10 cellular contexts compared by ENCODE assay signal in genomic region chrX:130121505-130121800, GRCh38. TPM values are rescaled to one million over a fixed set of nuclear protein-coding genes. Genes with fewer than 3 reads are reported as not detected.
DNase-seq lines count a peak whose midpoint lies in the region; ATAC-seq and TF ChIP-seq lines count a peak whose summit lies in the region.
"Had no signal": no experiment of that assay in that cellular context is flagged by ENCODE, and none has a peak within 500 bp of the region (broad histone marks: within the 10 kb centered on the region; RNA-seq: fewer than 3 reads in every experiment).

No MANE protein-coding gene starts in this region.

- peak overlapping the region; percentile 71; the same call in 1 of the 2 replicates for H2AFZ ChIP-seq in KMS-11 (ENCODE audit: low read depth)

- TF ChIP-seq CTCF in DOHH2 (IDR thresholded peaks at IDR 0.05; ENCODE audit: low read depth, low read length, poor library complexity, severe bottlenecking) = no peak
- TF ChIP-seq CTCF in KMS-11 (conservative IDR thresholded peaks at IDR 0.05; ENCODE audit: low read depth, low read length) = no peak
- no peak for TF ChIP-seq CTCF in dorsolateral prefrontal cortex (IDR thresholded peaks at IDR 0.05 in 54 of 56, conservative IDR thresholded peaks at IDR 0.05 in 2 of 56; ENCODE audit: low read depth in 1 of 56, partially characterized antibody in 56 of 56)
- TF ChIP-seq CTCF in gastrocnemius medialis (IDR thresholded peaks at IDR 0.05 in 4 of 5, conservative IDR thresholded peaks at IDR 0.05 in 1 of 5) = no peak

- ATAC-seq in gastrocnemius medialis = no peak
- ATAC-seq in GM21737 (IDR thresholded peaks at IDR 0.05; ENCODE audit: unreplicated experiment) = no peak
- no peak for ATAC-seq in HG03571 (IDR thresholded peaks at IDR 0.05; ENCODE audit: unreplicated experiment)

- no peaks in the 10 kb centered on the region for H3K9me2 ChIP-seq in DOHH2 (replicated peaks; ENCODE audit: control insufficient read depth, low read length)

- H3K27ac ChIP-seq in DOHH2 (ENCODE audit: low read depth, low read length) (no peak overlapping the region), KMS-11 (no peak overlapping the region), dorsolateral prefrontal cortex (peak overlapping the region in 1 of 59 donors; percentile 55), gastrocnemius medialis (peak overlapping the region in 3 of 4 donors; percentile 44 to 69 (median 55))

- H3K36me3 ChIP-seq in DOHH2 (ENCODE audit: control insufficient read depth, low read length) (no peaks in the 10 kb centered on the region), KMS-11 (ENCODE audit: insufficient read depth) (no peaks in the 10 kb centered on the region), gastrocnemius medialis (peaks cover 0 to under 1% of the 10 kb centered on the region in 2 donors)
- H3K36me3 ChIP-seq: thyroid gland had no signal

- H3K4me2 ChIP-seq in DOHH2 (ENCODE audit: low read length) (peak overlapping the region; percentile 82), KMS-11 (peak overlapping the region; percentile 82)

- H3K9me3 ChIP-seq in DOHH2 (ENCODE audit: control insufficient read depth, insufficient read depth, low read length) (no peaks in the 10 kb centered on the region), gastrocnemius medialis (no peaks in the 10 kb centered on the region)
- H3K9me3 ChIP-seq: thyroid gland had no signal

- H3K4me1 ChIP-seq in DOHH2 (ENCODE audit: control insufficient read depth, low read length) (peaks cover 39% of the 10 kb centered on the region), KMS-11 (ENCODE audit: low read depth, poor library complexity, severe bottlenecking) (peaks cover 22% of the 10 kb centered on the region), gastrocnemius medialis (peaks cover 4 to 7% of the 10 kb centered on the region in 2 donors)

- intact Hi-C loops in dorsolateral prefrontal cortex (cut with DNase I) (loop anchor here in 1 of 2 donors (5.0 kb wide), 2 partner anchors 39 to 51 kb away; partner anchors contain the start of gene RAB33A), gastrocnemius medialis (cut with DNase I; ENCODE audit: low total_unique reads) (loop anchor here (2.0 kb wide), 1 partner anchor 41 kb away; no protein-coding TSS in a partner anchor)

- H3K79me2 ChIP-seq in DOHH2 (ENCODE audit: control insufficient read depth, low read length) (no peaks in the 10 kb centered on the region), KMS-11 (ENCODE audit: insufficient read depth, low read depth) (no peaks in the 10 kb centered on the region)

- DNase-seq in dorsolateral prefrontal cortex (no peak), gastrocnemius medialis (no peak), NCI-H2227 (lab: John Stamatoyannopoulos, UW; ENCODE audit: unreplicated experiment) (no peak), NCI-H2227 treated with DMSO at 0.1 percent for 48 hours (lab: John Stamatoyannopoulos, UW) (no peak)
- DNase-seq: NCI-H446 had no signal

- H3K4me3 ChIP-seq in DOHH2 (ENCODE audit: low read length) = peak overlapping the region; percentile 75; the same call in 1 of the 2 replicates
- no peak overlapping the region for H3K4me3 ChIP-seq in KMS-11 (IDR thresholded peaks at IDR 0.05; ENCODE audit: insufficient read depth, low read depth, low read length)
- H3K4me3 ChIP-seq in dorsolateral prefrontal cortex = peak overlapping the region in 41 of 59 donors; percentile 30 to 67 (median 53)
- peak overlapping the region; percentile 35 to 62 (median 46) for H3K4me3 ChIP-seq in gastrocnemius medialis

- H3F3A ChIP-seq in DOHH2 (ENCODE audit: control insufficient read depth, insufficient read depth) = no peaks in the 10 kb centered on the region

- H3K27me3 ChIP-seq in DOHH2 (ENCODE audit: control insufficient read depth, low read length) = no peaks in the 10 kb centered on the region
- no peaks in the 10 kb centered on the region for H3K27me3 ChIP-seq in KMS-11 (ENCODE audit: insufficient read depth, low read depth)
- peaks cover 0 to 82% (median 18%) of the 10 kb centered on the region in 45 donors for H3K27me3 ChIP-seq in dorsolateral prefrontal cortex
- no peaks in the 10 kb centered on the region for H3K27me3 ChIP-seq in gastrocnemius medialis
- H3K27me3 ChIP-seq: thyroid gland had no signal

- no peak for TF ChIP-seq POLR2A in gastrocnemius medialis (IDR thresholded peaks at IDR 0.05)

- no peak overlapping the region; the same call in 1 of the 2 replicates for H3K9ac ChIP-seq in KMS-11

- in situ Hi-C loops in gastrocnemius medialis (cut with MboI; ENCODE audit: low sequenced_read_pairs in 4 of 4) = no loop called here

- H4K20me1 ChIP-seq in DOHH2 (ENCODE audit: control insufficient read depth, insufficient read depth, low read depth, low read length) (no peaks in the 10 kb centered on the region), KMS-11 (ENCODE audit: insufficient read depth) (no peaks in the 10 kb centered on the region)

RNA-seq across cellular contexts. Expression of gene ELF4, which starts 11.2 kb away (rescaled TPM):
- total RNA-seq in dorsolateral prefrontal cortex (1 to 10 TPM in 98 of 120 experiments, under 1 TPM in 22; 0.33 to 3.6 (median 1.6) TPM), gastrocnemius medialis (1 to 10 TPM in 3 of 4 donors, under 1 TPM in 1; 0.70 to 2.3 (median 1.4) TPM)

RNA-seq across cellular contexts. Expression of gene AIFM1, which starts 44.2 kb away (rescaled TPM):
- 10 to 100 TPM; 12.9 to 31.9 (median 21.2) TPM for total RNA-seq in dorsolateral prefrontal cortex
- total RNA-seq in gastrocnemius medialis = 10 to 100 TPM; 18.9 to 50.1 (median 30.0) TPM

RNA-seq across cellular contexts. Expression of gene RAB33A, which starts 50.3 kb away (rescaled TPM):
- total RNA-seq in dorsolateral prefrontal cortex = 10 to 100 TPM in 119 of 120 experiments, 1 to 10 TPM in 1; 2.6 to 58.1 (median 22.7) TPM
- total RNA-seq in gastrocnemius medialis = not detected

Comparison
In these comparisons a context has a peak if more than half of its experiments do, and no peak if none do; other contexts are left out.
1. H3K27ac ChIP-seq: peak in gastrocnemius medialis (3 of 4); none in DOHH2 (single experiment) and KMS-11 (single experiment).